ENCODE assay signal across 17 cellular contexts in the genomic region with DNA sequence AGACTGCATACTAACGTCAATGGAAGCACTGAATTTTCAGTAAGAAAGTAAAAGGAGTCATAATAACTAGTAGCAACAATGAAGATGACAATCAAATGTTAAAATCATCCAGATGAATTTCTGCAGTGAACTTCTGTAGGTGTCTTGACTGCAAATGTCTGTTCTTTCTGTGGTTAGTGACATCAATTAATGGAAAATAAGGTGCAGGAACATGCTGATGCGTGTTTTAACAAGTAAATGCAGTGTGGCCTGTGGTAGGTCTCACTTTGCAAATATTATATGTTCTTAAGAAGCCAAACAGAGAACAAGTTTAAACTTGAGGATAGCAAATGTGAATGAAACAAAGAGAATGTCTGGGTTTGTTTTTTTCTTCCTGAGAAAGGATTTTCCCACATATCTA. TPM values are rescaled to one million over a fixed set of nuclear protein-coding genes. Genes with fewer than 3 reads are reported as not detected.
DNase-seq lines count a peak whose midpoint lies in the region; ATAC-seq, FAIRE-seq and TF ChIP-seq lines count a peak whose summit lies in the region.
"Had no signal": no experiment of that assay in that cellular context is flagged by ENCODE, and none has a peak within 500 bp of the region (broad histone marks: within the 10 kb centered on the region; RNA-seq: fewer than 3 reads in every experiment).

No MANE protein-coding gene starts in this region.

- H3K27ac Mint-ChIP-seq in CD4-positive, alpha-beta memory T cell: peak overlapping the region in 4 of 7 donors; percentile 7 to 72 (median 18)
- peak overlapping the region; percentile 66 for H3K27ac Mint-ChIP-seq in activated naive CD8-positive, alpha-beta T cell treated with anti-CD3 and anti-CD28 coated beads for 36 hours
- H3K27ac Mint-ChIP-seq in natural killer cell: peak overlapping the region; percentile 98

- ATAC-seq in natural killer cell: peak; percentile 22 to 64 (median 50)
- ATAC-seq: left lung had no signal

- H3K36me3 ChIP-seq in CD4-positive, alpha-beta memory T cell (ENCODE audit: insufficient read depth, low read length): no peaks in the 10 kb centered on the region
- H3K36me3 ChIP-seq: left lung, sigmoid colon, SJCRH30 had no signal

- peaks cover under 1 to 45% (median 22%) of the 10 kb centered on the region in 4 donors for H3K4me1 Mint-ChIP-seq in CD4-positive, alpha-beta memory T cell
- H3K4me1 Mint-ChIP-seq in activated naive CD8-positive, alpha-beta T cell treated with anti-CD3 and anti-CD28 coated beads for 36 hours: peaks cover 42% of the 10 kb centered on the region
- peaks cover 66 to 67% of the 10 kb centered on the region in 2 donors for H3K4me1 Mint-ChIP-seq in natural killer cell

- no peak for DNase-seq in CD4-positive, alpha-beta memory T cell
- no peak for DNase-seq in GM12891 (ENCODE audit: insufficient read length, low spot score)
- no peak for DNase-seq in activated naive CD8-positive, alpha-beta T cell treated with anti-CD3 and anti-CD28 coated beads for 36 hours
- DNase-seq in natural killer cell: no peak
- no peak for DNase-seq in NCI-H526 treated with DMSO at 0.1 percent for 48 hours (lab: John Stamatoyannopoulos, UW)
- DNase-seq in T-helper 9 cell: no peak
- no peak for DNase-seq in CD1c-positive myeloid dendritic cell (ENCODE audit: extremely low spot score)
- DNase-seq: erythroblast; left lung; NCI-H1092 treated with DMSO at 0.1 percent for 48 hours; NCI-H2107; NCI-H526; sigmoid colon; SJCRH30; stimulated activated CD4-positive, alpha-beta T cell treated with anti-CD3 and anti-CD28 coated beads, Interleukin-1b, Interleukin-23, amount 100 ng/mL, for 48 hours had no signal

- POLR2A ChIA-PET in CD4-positive, alpha-beta memory T cell (lab: Charles Lee; ENCODE audit: partially characterized antibody): no interaction called here

- H3K4me1 ChIP-seq in CD4-positive, alpha-beta memory T cell (ENCODE audit: insufficient read depth, low read length): peaks cover 13% of the 10 kb centered on the region
- H3K4me1 ChIP-seq: left lung, sigmoid colon, SJCRH30 had no signal

- FAIRE-seq in GM12891 (lab: Jason Lieb, UNC): peak; percentile 33
- FAIRE-seq: urothelium cell line had no signal

- CTCF ChIA-PET in CD4-positive, alpha-beta memory T cell (lab: Charles Lee; ENCODE audit: partially characterized antibody): no interaction called here

- no peak for TF ChIP-seq CTCF in natural killer cell (IDR thresholded peaks at IDR 0.05)

- H3K9me3 ChIP-seq in CD4-positive, alpha-beta memory T cell (ENCODE audit: control insufficient read depth in 1 of 2, low read length in 2 of 2): no peaks in the 10 kb centered on the region
- H3K9me3 ChIP-seq: left lung, sigmoid colon, SJCRH30 had no signal

- no peaks in the 10 kb centered on the region for H3K36me3 Mint-ChIP-seq in CD4-positive, alpha-beta memory T cell
- no peaks in the 10 kb centered on the region for H3K36me3 Mint-ChIP-seq in activated naive CD8-positive, alpha-beta T cell treated with anti-CD3 and anti-CD28 coated beads for 36 hours
- peaks cover 13% of the 10 kb centered on the region for H3K36me3 Mint-ChIP-seq in natural killer cell

- no peak overlapping the region for H3K4me3 Mint-ChIP-seq in CD4-positive, alpha-beta memory T cell
- H3K4me3 Mint-ChIP-seq in activated naive CD8-positive, alpha-beta T cell treated with anti-CD3 and anti-CD28 coated beads for 36 hours: peak overlapping the region; percentile 20
- peak overlapping the region; percentile 71 for H3K4me3 Mint-ChIP-seq in natural killer cell

- no peaks in the 10 kb centered on the region for H3K27me3 Mint-ChIP-seq in CD4-positive, alpha-beta memory T cell
- no peaks in the 10 kb centered on the region for H3K27me3 Mint-ChIP-seq in activated naive CD8-positive, alpha-beta T cell treated with anti-CD3 and anti-CD28 coated beads for 36 hours
- no peaks in the 10 kb centered on the region for H3K27me3 Mint-ChIP-seq in natural killer cell (ENCODE audit: low read depth in 2 of 2)

- H3K4me3 ChIP-seq in CD4-positive, alpha-beta memory T cell (ENCODE audit: low read length in 2 of 2): no peak overlapping the region
- H3K4me3 ChIP-seq: left lung, sigmoid colon, SJCRH30 had no signal

- no peaks in the 10 kb centered on the region for H3K9me3 Mint-ChIP-seq in CD4-positive, alpha-beta memory T cell
- no peaks in the 10 kb centered on the region for H3K9me3 Mint-ChIP-seq in activated naive CD8-positive, alpha-beta T cell treated with anti-CD3 and anti-CD28 coated beads for 36 hours
- H3K9me3 Mint-ChIP-seq in natural killer cell: no peaks in the 10 kb centered on the region

- H3K27me3 ChIP-seq in CD4-positive, alpha-beta memory T cell (ENCODE audit: insufficient read depth, low read length): no peaks in the 10 kb centered on the region
- H3K27me3 ChIP-seq: left lung, sigmoid colon had no signal

- intact Hi-C loops in CD4-positive, alpha-beta memory T cell (cut with micrococcal nuclease): no loop called here
- intact Hi-C loops in natural killer cell (cut with micrococcal nuclease): loop anchor here (2.0 kb wide), 1 partner anchor 86 kb away; no protein-coding TSS in a partner anchor

- H3K27ac ChIP-seq in CD4-positive, alpha-beta memory T cell (ENCODE audit: low read depth, low read length): no peak overlapping the region
- H3K27ac ChIP-seq: left lung, sigmoid colon, SJCRH30 had no signal

- TF ChIP-seq POLR2A in GM12891 (IDR thresholded peaks at IDR 0.05; ENCODE audit: low read depth, low read length): no peak

TF ChIP-seq in GM12891, 5 proteins besides CTCF, POLR2A, EP300 and RAD21:
- TF ChIP-seq POU2F2 (IDR thresholded peaks at IDR 0.05; ENCODE audit: low read depth, low read length) (no peak), SPI1 (IDR thresholded peaks at IDR 0.05; ENCODE audit: low read depth, low read length) (no peak)
TF ChIP-seq in GM12891: peak in this region for 0.

RNA-seq across cellular contexts. Expression of gene DTHD1, which starts 2.6 kb away (rescaled TPM):
- total RNA-seq in CD4-positive, alpha-beta memory T cell: 1 to 10 TPM; 1.2 to 1.4 TPM
- under 1 TPM in 1 of 2 donors, not detected in 1; 0.16 TPM for polyA plus RNA-seq in CD4-positive, alpha-beta memory T cell
- polyA plus RNA-seq in GM12891 (2012; ENCODE audit: low read depth, missing spikeins): 0.71 TPM
- total RNA-seq in activated naive CD8-positive, alpha-beta T cell treated with anti-CD3 and anti-CD28 coated beads for 36 hours: under 1 TPM; 0.08 to 0.12 TPM
- 10 to 100 TPM; 67.0 to 95.4 (median 81.5) TPM for total RNA-seq in natural killer cell
- total RNA-seq: dermis microvascular lymphatic vessel endothelial cell, SJCRH30 had no signal

RNA-seq across cellular contexts. Expression of gene ARAP2, which starts 34.5 kb away (rescaled TPM):
- total RNA-seq in CD4-positive, alpha-beta memory T cell: 10 to 100 TPM; 89.6 to 97.4 TPM
- polyA plus RNA-seq in CD4-positive, alpha-beta memory T cell: 10 to 100 TPM; 19.7 to 29.1 TPM
- 8.5 TPM for polyA plus RNA-seq in GM12891 (2012; ENCODE audit: low read depth, missing spikeins)
- total RNA-seq in activated naive CD8-positive, alpha-beta T cell treated with anti-CD3 and anti-CD28 coated beads for 36 hours: 10 to 100 TPM; 21.0 to 27.0 TPM
- 100 to 1,000 TPM; 199 to 295 (median 270) TPM for total RNA-seq in natural killer cell

Comparison
In these comparisons a context has a peak if more than half of its experiments do, and no peak if none do; other contexts are left out.
1. H3K27ac Mint-ChIP-seq: peak in every context shown above with its lines; median percentile 98 in natural killer cell; 66 in activated naive CD8-positive, alpha-beta T cell treated with anti-CD3 and anti-CD28 coated beads for 36 hours; 18 in CD4-positive, alpha-beta memory T cell.
2. H3K4me3 Mint-ChIP-seq: peak in activated naive CD8-positive, alpha-beta T cell treated with anti-CD3 and anti-CD28 coated beads for 36 hours (single experiment) and natural killer cell (single experiment); none in CD4-positive, alpha-beta memory T cell (0 of 8).
3. RNA of gene DTHD1, which starts 2.6 kb away (total RNA-seq): 67.0 to 95.4 TPM in natural killer cell; 1.2 to 1.4 TPM in CD4-positive, alpha-beta memory T cell and 0.08 to 0.12 TPM in activated naive CD8-positive, alpha-beta T cell treated with anti-CD3 and anti-CD28 coated beads for 36 hours; every median in the first group is over 10 times any median in the second.